In the genomic region with DNA sequence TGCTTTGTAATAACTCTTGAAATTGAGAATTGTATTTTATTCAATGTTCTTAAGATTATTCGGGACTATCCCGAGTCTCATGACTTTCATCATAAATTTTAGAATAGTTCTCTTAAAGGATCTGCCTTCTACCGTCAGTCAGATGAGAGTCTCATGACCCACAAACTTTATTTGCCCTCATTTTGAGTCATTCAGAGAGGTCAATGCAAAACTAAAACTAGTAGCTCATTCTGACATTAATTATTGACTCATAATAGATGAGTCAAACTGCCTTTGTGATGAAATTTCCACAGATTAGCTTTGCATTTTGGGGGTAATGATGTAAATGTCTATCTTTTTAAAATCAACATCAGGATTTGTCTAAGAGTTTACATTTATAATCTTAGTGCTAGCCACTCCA, we compare ENCODE assay signal across 12 cellular contexts.
"Had no signal": no experiment of that assay in that cellular context is flagged by ENCODE, and none has a peak within 500 bp of the region (broad histone marks: within the 10 kb centered on the region; RNA-seq: fewer than 3 reads in every experiment).

No MANE protein-coding gene starts in this region.

- DNase-seq: activated CD4-positive, CD25-positive, alpha-beta regulatory T cell treated with anti-CD3 and anti-CD28 coated beads, Interleukin-2, amount 50 U/mL, for 72 hours; activated naive CD4-positive, alpha-beta T cell treated with Interleukin-2 at 50 U/mL for 16 hours; anterior cingulate cortex; esophagus squamous epithelium; lower lobe of right lung; nephron progenitor cell; right lobe of liver; T1000 had no signal

- H3K4me2 ChIP-seq: smooth muscle cell had no signal

- H3K27ac ChIP-seq: esophagus squamous epithelium, lower lobe of right lung, prostate gland, right lobe of liver, suprapubic skin had no signal

- H3K4me1 ChIP-seq: esophagus squamous epithelium, lower lobe of right lung, prostate gland, right lobe of liver, suprapubic skin had no signal

- ATAC-seq: activated T-helper 17 cell treated with anti-CD3 and anti-CD28 coated beads, Interleukin-2, amount 50 U/mL, for 72 hours; lower lobe of right lung; right lobe of liver had no signal

- H3K4me3 ChIP-seq: esophagus squamous epithelium, lower lobe of right lung, prostate gland, right lobe of liver, smooth muscle cell, suprapubic skin had no signal

- H3K36me3 ChIP-seq: esophagus squamous epithelium, lower lobe of right lung, prostate gland, right lobe of liver, suprapubic skin had no signal

- H3K9me3 ChIP-seq: esophagus squamous epithelium, lower lobe of right lung, prostate gland, right lobe of liver, suprapubic skin had no signal

- H3K27me3 ChIP-seq: esophagus squamous epithelium, right lobe of liver, suprapubic skin had no signal
